ENCODE assay signal across 18 cellular contexts in the genomic region with DNA sequence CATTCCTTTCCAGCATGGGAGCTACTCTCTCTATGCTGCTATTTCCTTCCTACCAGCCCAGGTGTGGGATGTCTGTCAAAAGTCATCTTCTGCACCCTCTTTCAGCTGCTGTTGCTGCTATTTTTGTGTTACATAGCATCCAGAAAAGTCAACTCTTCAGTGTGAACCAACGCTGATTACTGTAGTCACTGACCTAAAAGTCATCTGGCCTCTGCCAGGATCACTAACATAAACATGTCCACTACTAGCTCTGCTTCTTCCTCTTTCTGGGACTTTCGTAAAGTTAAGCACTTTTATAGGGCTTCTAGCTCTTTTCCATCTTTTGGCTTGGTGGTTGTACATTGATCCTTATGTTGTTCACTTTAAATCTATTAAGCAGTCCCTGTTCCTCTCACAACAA.
"Had no signal": no experiment of that assay in that cellular context is flagged by ENCODE, and none has a peak within 500 bp of the region (broad histone marks: within the 10 kb centered on the region; RNA-seq: fewer than 3 reads in every experiment).

No MANE protein-coding gene starts in this region.

- H3K4me3 ChIP-seq: esophagus squamous epithelium, gastroesophageal sphincter, heart right ventricle, lung, neural progenitor cell, skin epidermis, tibial artery, uterus had no signal

- DNase-seq: activated CD4-positive, CD25-positive, alpha-beta regulatory T cell treated with anti-CD3 and anti-CD28 coated beads, Interleukin-2, amount 50 U/mL, for 72 hours; activated naive CD4-positive, alpha-beta T cell; anterior cingulate cortex; cortex of kidney; effector CD4-positive, alpha-beta T cell; esophagus squamous epithelium; heart right ventricle; naive B cell; posterior cingulate gyrus; retina; stimulated activated CD4-positive, alpha-beta T cell treated with anti-CD3 and anti-CD28 coated beads, Interleukin-4, amount 100 ng/mL, for 24 hours; stimulated activated naive CD4-positive, alpha-beta T cell; tibial artery; uterus had no signal

- H3K4me1 Mint-ChIP-seq: naive B cell, neural progenitor cell had no signal

- H3K36me3 Mint-ChIP-seq: naive B cell, neural progenitor cell had no signal

- H3K36me3 ChIP-seq: esophagus squamous epithelium, gastroesophageal sphincter, heart right ventricle, neural progenitor cell, tibial artery, uterus had no signal

- ATAC-seq: gastroesophageal sphincter had no signal

- H3K4me1 ChIP-seq: esophagus squamous epithelium, gastroesophageal sphincter, neural progenitor cell, tibial artery, uterus had no signal

- H3K9me3 Mint-ChIP-seq: naive B cell, neural progenitor cell had no signal

- H3K27me3 ChIP-seq: esophagus squamous epithelium, gastroesophageal sphincter, heart right ventricle, neural progenitor cell, tibial artery, uterus had no signal

- H3K9me3 ChIP-seq: esophagus squamous epithelium, gastroesophageal sphincter, heart right ventricle, tibial artery, uterus had no signal

- H3K27ac Mint-ChIP-seq: naive B cell, neural progenitor cell had no signal

- H3K4me3 Mint-ChIP-seq: naive B cell, neural progenitor cell had no signal

- H3K27ac ChIP-seq: esophagus squamous epithelium, gastroesophageal sphincter, heart right ventricle, neural progenitor cell, tibial artery, uterus had no signal

- H3K4me2 ChIP-seq: neural progenitor cell had no signal

- H2AFZ ChIP-seq: neural progenitor cell had no signal

- H3K9ac ChIP-seq: neural progenitor cell had no signal
